In the genomic region with DNA sequence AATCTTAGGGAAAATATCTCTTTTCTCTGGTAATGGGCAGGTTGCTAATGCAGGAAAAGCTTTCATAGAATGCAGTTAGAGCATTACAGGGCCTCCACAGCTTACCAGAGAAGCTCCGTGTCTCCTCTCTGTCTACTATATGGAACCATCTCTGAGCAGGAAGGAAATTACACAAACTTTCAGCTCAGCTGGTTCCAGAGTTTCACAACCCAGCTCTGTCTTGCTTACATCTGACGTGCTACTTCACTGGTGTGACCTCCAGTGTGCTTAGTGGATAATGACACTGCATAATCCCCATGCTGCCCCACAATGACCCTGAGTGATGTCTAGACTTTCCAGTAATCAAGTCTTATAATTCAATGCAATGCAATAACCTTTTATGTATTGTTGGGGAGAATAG, we compare ENCODE assay signal across 9 cellular contexts. TPM values are rescaled to one million over a fixed set of nuclear protein-coding genes. Genes with fewer than 3 reads are reported as not detected.
A peak's percentile ranks its signal among the peaks of the same experiment; 100 is the strongest.
DNase-seq lines count a peak whose midpoint lies in the region; ATAC-seq and TF ChIP-seq lines count a peak whose summit lies in the region.
"Had no signal": no experiment of that assay in that cellular context is flagged by ENCODE, and none has a peak within 500 bp of the region (broad histone marks: within the 10 kb centered on the region; RNA-seq: fewer than 3 reads in every experiment).

No MANE protein-coding gene starts in this region.

- H3K27ac Mint-ChIP-seq in stimulated activated naive B cell treated with anti-CD40 and anti-IgM and Interleukin-4, amounts not matched to agents 10 μg/mL and 1 μg/mL and 100 μg/mL, for 72 hours: peak overlapping the region; percentile 90

- H3K4me1 Mint-ChIP-seq in stimulated activated naive B cell treated with anti-CD40 and anti-IgM and Interleukin-4, amounts not matched to agents 10 μg/mL and 1 μg/mL and 100 μg/mL, for 72 hours: peaks cover 27 to 50% of the 10 kb centered on the region in 2 donors

- H3K36me3 Mint-ChIP-seq in stimulated activated naive B cell treated with anti-CD40 and anti-IgM and Interleukin-4, amounts not matched to agents 10 μg/mL and 1 μg/mL and 100 μg/mL, for 72 hours: no peaks in the 10 kb centered on the region

- TF ChIP-seq CTCF in RWPE1 (conservative IDR thresholded peaks at IDR 0.05; ENCODE audit: low read depth): no peak

- intact Hi-C loops in cardiac septum (cut with DNase I): loop anchor here (10.0 kb wide), 2 partner anchors 462 to 478 kb away; no protein-coding TSS in a partner anchor

- DNase-seq in SIG-M5 treated with dmso at 0.1 percent for 504 hours (lab: John Stamatoyannopoulos, UW; ENCODE audit: unreplicated experiment) (peak; percentile 92), cardiac septum (ENCODE audit: low spot score) (peak; percentile 77), RWPE1 (ENCODE audit: low spot score) (no peak), NCI-H1694 (lab: John Stamatoyannopoulos, UW) (no peak)
- DNase-seq in stimulated activated naive B cell treated with anti-CD40 and anti-IgM and Interleukin-4, amounts not matched to agents 10 μg/mL and 1 μg/mL and 100 μg/mL, for 72 hours: peak; percentile 36
- no peak for DNase-seq in activated CD4-positive, CD25-positive, alpha-beta regulatory T cell (lab: John Stamatoyannopoulos, UW)
- DNase-seq: stimulated activated naive CD8-positive, alpha-beta T cell treated with anti-CD3 and anti-CD28 coated beads, Interleukin-15, Interleukin-2, amounts not matched to agents 100 U/mL and 50 U/mL, for 24 hours had no signal

- no peaks in the 10 kb centered on the region for H3K27me3 Mint-ChIP-seq in stimulated activated naive B cell treated with anti-CD40 and anti-IgM and Interleukin-4, amounts not matched to agents 10 μg/mL and 1 μg/mL and 100 μg/mL, for 72 hours

- H3K4me3 Mint-ChIP-seq in stimulated activated naive B cell treated with anti-CD40 and anti-IgM and Interleukin-4, amounts not matched to agents 10 μg/mL and 1 μg/mL and 100 μg/mL, for 72 hours: no peak overlapping the region

- POLR2A ChIA-PET in RWPE1 (lab: Yijun Ruan, JAX; ENCODE audit: low non-redundant PET): no interaction called here

- CTCF ChIA-PET in RWPE1 (lab: Yijun Ruan, JAX): no interaction called here

- no peak overlapping the region for H3K27ac ChIP-seq in RWPE1

- H3K9me3 Mint-ChIP-seq in stimulated activated naive B cell treated with anti-CD40 and anti-IgM and Interleukin-4, amounts not matched to agents 10 μg/mL and 1 μg/mL and 100 μg/mL, for 72 hours: no peaks in the 10 kb centered on the region

- ATAC-seq in GM21447 (IDR thresholded peaks at IDR 0.05; ENCODE audit: unreplicated experiment) (peak; percentile 26), GM18870 (IDR thresholded peaks at IDR 0.05; ENCODE audit: unreplicated experiment) (no peak)
- peak; percentile 23 to 32 for ATAC-seq in stimulated activated naive B cell treated with anti-CD40 and anti-IgM and Interleukin-4, amounts not matched to agents 10 μg/mL and 1 μg/mL and 100 μg/mL, for 72 hours (replicated peaks)
- ATAC-seq: stimulated activated naive CD8-positive, alpha-beta T cell treated with anti-CD3 and anti-CD28 coated beads, Interleukin-15, Interleukin-2, amounts not matched to agents 100 U/mL and 50 U/mL, for 24 hours had no signal

RNA-seq across cellular contexts. Expression of a gene that starts 4.3 kb away (rescaled TPM):
- total RNA-seq in cardiac septum: 20.5 TPM

Comparison
In these comparisons a context has a peak if more than half of its experiments do, and no peak if none do; other contexts are left out.
1. DNase-seq: peak in SIG-M5 treated with dmso at 0.1 percent for 504 hours (single experiment), cardiac septum (single experiment) and stimulated activated naive B cell treated with anti-CD40 and anti-IgM and Interleukin-4, amounts not matched to agents 10 μg/mL and 1 μg/mL and 100 μg/mL, for 72 hours (single experiment); none in activated CD4-positive, CD25-positive, alpha-beta regulatory T cell (0 of 4), RWPE1 (single experiment) and NCI-H1694 (single experiment).